In the genomic region with DNA sequence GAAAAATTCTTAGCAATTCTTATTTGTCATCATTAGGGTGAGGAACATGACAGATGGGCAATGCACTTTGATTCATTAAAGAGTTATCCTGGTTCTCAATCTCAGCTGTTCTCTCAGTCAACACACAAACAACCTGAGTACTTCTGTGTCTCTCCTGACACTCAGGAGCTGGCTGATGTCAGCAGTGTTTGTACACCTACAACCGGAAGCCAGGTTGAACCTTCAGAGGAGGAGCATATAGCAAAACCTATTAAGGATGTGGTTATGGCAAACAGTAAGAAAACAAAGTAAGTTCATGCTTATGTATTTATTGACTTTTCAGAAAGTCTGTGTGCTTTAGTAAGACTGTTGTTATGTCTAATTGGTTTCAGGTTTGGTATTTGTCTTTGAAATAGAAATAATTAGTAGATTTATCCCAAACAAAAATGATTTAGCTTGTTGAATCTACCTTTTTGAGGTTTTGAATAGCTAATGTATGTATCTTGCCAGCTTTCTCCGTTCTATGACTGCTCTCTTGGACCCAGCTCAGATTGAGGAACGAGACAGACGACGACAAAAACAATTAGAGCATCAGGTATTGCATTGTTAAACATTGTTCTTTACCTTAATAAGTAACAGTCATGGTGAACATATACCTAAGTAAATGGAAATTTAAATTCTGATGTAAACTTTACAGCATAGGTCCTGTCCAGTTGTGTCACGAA, we compare ENCODE assay signal across 13 cellular contexts. TPM values are rescaled to one million over a fixed set of nuclear protein-coding genes. Genes with fewer than 3 reads are reported as not detected.
DNase-seq lines count a peak whose midpoint lies in the region; ATAC-seq, FAIRE-seq and TF ChIP-seq lines count a peak whose summit lies in the region.
"Had no signal": no experiment of that assay in that cellular context is flagged by ENCODE, and none has a peak within 500 bp of the region (broad histone marks: within the 10 kb centered on the region; RNA-seq: fewer than 3 reads in every experiment).

No MANE protein-coding gene starts in this region.

- POLR2A ChIA-PET in PC-3 (lab: Charles Lee; ENCODE audit: unreplicated experiment): no interaction called here
- POLR2A ChIA-PET in naive thymus-derived CD8-positive, alpha-beta T cell (lab: Charles Lee): interaction anchor here (0.9 to 1.9 kb wide), 9 partner anchors 8 to 190 kb away, joined by 3 to 15 read pairs (median 5); partner anchors contain the start of genes CCDC66 and TASOR

- peak overlapping the region; percentile 89 to 98 (median 96) for H3K27ac Mint-ChIP-seq in naive thymus-derived CD8-positive, alpha-beta T cell
- H3K27ac Mint-ChIP-seq: memory B cell had no signal

- H2AFZ ChIP-seq in PC-3 (ENCODE audit: low read length): no peak overlapping the region

- intact Hi-C loops in PC-3 (cut with micrococcal nuclease): no loop called here

- peak overlapping the region; percentile 46 to 84 (median 66) for H3K4me3 Mint-ChIP-seq in naive thymus-derived CD8-positive, alpha-beta T cell
- H3K4me3 Mint-ChIP-seq: memory B cell had no signal

- H4K20me1 ChIP-seq in PC-3 (ENCODE audit: low read length): no peaks in the 10 kb centered on the region

- DNase-seq in D721Med (ENCODE audit: insufficient read length, low spot score): no peak
- DNase-seq in PC-3: peak; percentile 13
- DNase-seq in activated T-helper 1 cell treated with Interleukin-2 at 50 U/mL for 16 hours (ENCODE audit: low read depth): peak; percentile 35
- peak in 9 of 10 donors; percentile 24 to 82 (median 62) for DNase-seq in naive thymus-derived CD8-positive, alpha-beta T cell
- DNase-seq in HUDEP-2 (lab: John Stamatoyannopoulos, UW; ENCODE audit: unreplicated experiment in 76 of 76): no peak
- no peak for DNase-seq in NCI-H1417 treated with DMSO at 0.1 percent for 48 hours (lab: John Stamatoyannopoulos, UW)
- DNase-seq: H7, RPMI8226 had no signal

- H3K4me2 ChIP-seq in PC-3 (ENCODE audit: low read length): no peak overlapping the region

- CTCF ChIA-PET in PC-3 (lab: Charles Lee): no interaction called here

- no peak overlapping the region for H3K4me3 ChIP-seq in PC-3 (ENCODE audit: low read length)
- H3K4me3 ChIP-seq: breast epithelium had no signal

- peaks cover 13% of the 10 kb centered on the region for H3K4me1 ChIP-seq in PC-3 (ENCODE audit: insufficient read depth, low read length)
- H3K4me1 ChIP-seq: breast epithelium had no signal

- no TSS peak for BruUV-seq in PC-3 (replicated peaks; lab: Mats Ljungman, UMichigan)

- FAIRE-seq in D721Med (lab: Jason Lieb, UNC): peak; percentile 41

- no peak overlapping the region for H3K9ac ChIP-seq in PC-3 (ENCODE audit: low read length)

- peaks cover 20 to 42% (median 27%) of the 10 kb centered on the region in 3 donors for H3K36me3 Mint-ChIP-seq in naive thymus-derived CD8-positive, alpha-beta T cell

- peaks cover 2% of the 10 kb centered on the region; the same call in 1 of the 2 replicates for H3K79me2 ChIP-seq in PC-3 (ENCODE audit: low read length)

- H3K27me3 ChIP-seq in PC-3 (ENCODE audit: low read length): no peaks in the 10 kb centered on the region
- H3K27me3 ChIP-seq: breast epithelium had no signal

- H3K4me1 Mint-ChIP-seq in naive thymus-derived CD8-positive, alpha-beta T cell: peaks cover 34 to 78% (median 73%) of the 10 kb centered on the region in 4 donors

- peaks cover 0 to 17% (median 7%) of the 10 kb centered on the region in 9 donors for H3K9me3 Mint-ChIP-seq in naive thymus-derived CD8-positive, alpha-beta T cell
- H3K9me3 Mint-ChIP-seq: memory B cell had no signal

- peaks cover 40% of the 10 kb centered on the region for H3K36me3 ChIP-seq in PC-3 (ENCODE audit: low read depth, low read length)
- H3K36me3 ChIP-seq: breast epithelium had no signal

- no peaks in the 10 kb centered on the region for H3F3A ChIP-seq in PC-3 (ENCODE audit: low read length, unreplicated experiment)

- no peaks in the 10 kb centered on the region for H3K27me3 Mint-ChIP-seq in naive thymus-derived CD8-positive, alpha-beta T cell
- H3K27me3 Mint-ChIP-seq: IgD-negative memory B cell, memory B cell had no signal

- no peak overlapping the region for H3K27ac ChIP-seq in PC-3 (ENCODE audit: low read length)

- H3K9me3 ChIP-seq in PC-3 (ENCODE audit: low read length): peaks cover 4% of the 10 kb centered on the region
- H3K9me3 ChIP-seq: breast epithelium had no signal

- H3K9me2 ChIP-seq in PC-3 (replicated peaks; ENCODE audit: low read length): no peaks in the 10 kb centered on the region

- TF ChIP-seq CTCF in D721Med (IDR thresholded peaks at IDR 0.05; ENCODE audit: insufficient read depth, missing control alignments) (no peak), PC-3 (conservative IDR thresholded peaks at IDR 0.05; ENCODE audit: low read depth, low read length) (no peak)

- ATAC-seq in PC-3 (no peak), GM18870 (IDR thresholded peaks at IDR 0.05; ENCODE audit: unreplicated experiment) (no peak), GM18907 (IDR thresholded peaks at IDR 0.05; ENCODE audit: unreplicated experiment) (no peak)
- peak; percentile 98 to 100 for ATAC-seq in naive thymus-derived CD8-positive, alpha-beta T cell

RNA-seq across cellular contexts. Expression of gene CCDC66, which starts 36.6 kb away (rescaled TPM):
- 17.3 and 22.0 TPM in 2 replicates for total RNA-seq in PC-3 (2014; rRNA removed)
- 100 to 1,000 TPM; 114 to 118 TPM for total RNA-seq in naive thymus-derived CD8-positive, alpha-beta T cell
- 10 to 100 TPM; 16.8 to 28.9 (median 20.9) TPM for polyA plus RNA-seq in naive thymus-derived CD8-positive, alpha-beta T cell

Comparison
In these comparisons a context has a peak if more than half of its experiments do, and no peak if none do; other contexts are left out.
1. DNase-seq: peak in PC-3 (single experiment), activated T-helper 1 cell treated with Interleukin-2 at 50 U/mL for 16 hours (single experiment) and naive thymus-derived CD8-positive, alpha-beta T cell (9 of 10); none in D721Med (single experiment), HUDEP-2 (0 of 76) and NCI-H1417 treated with DMSO at 0.1 percent for 48 hours (single experiment).
2. ATAC-seq: peak in naive thymus-derived CD8-positive, alpha-beta T cell (2 of 2); none in PC-3 (single experiment), GM18870 (single experiment) and GM18907 (single experiment).